2 cellular contexts compared by ENCODE assay signal in genomic region chr12:9674226-9674590, GRCh38.
TF ChIP-seq lines count a peak whose summit lies in the region.

No MANE protein-coding gene starts in this region.

TF ChIP-seq in A549, 52 proteins besides CTCF, POLR2A, EP300 and RAD21:
- TF ChIP-seq ELK1 (IDR thresholded peaks at IDR 0.05; ENCODE audit: low read depth, low read length) (no peak), TP53 (CRISPR knock-in tag; IDR thresholded peaks at IDR 0.05) (no peak), REST (IDR thresholded peaks at IDR 0.05) (no peak), RFX5 (IDR thresholded peaks at IDR 0.05) (no peak), USF2 (IDR thresholded peaks at IDR 0.05) (no peak), ESRRA (IDR thresholded peaks at IDR 0.05; ENCODE audit: borderline replicate concordance, low read length) (no peak), FOXS1 (CRISPR knock-in tag; IDR thresholded peaks at IDR 0.05) (no peak), MAX (IDR thresholded peaks at IDR 0.05) (no peak), CBX8 (IDR thresholded peaks at IDR 0.05) (no peak), ATOH8 (CRISPR knock-in tag; IDR thresholded peaks at IDR 0.05; ENCODE audit: low read depth) (no peak), FOSB (CRISPR knock-in tag; IDR thresholded peaks at IDR 0.05) (no peak), PBX3 (IDR thresholded peaks at IDR 0.05) (no peak), BCL3 (IDR thresholded peaks at IDR 0.05) (no peak), HOXB13 (CRISPR knock-in tag; IDR thresholded peaks at IDR 0.05; ENCODE audit: low read depth) (no peak), ZNF302 (CRISPR knock-in tag; IDR thresholded peaks at IDR 0.05) (no peak), RARB (CRISPR knock-in tag; IDR thresholded peaks at IDR 0.05) (no peak), BHLHE40 (IDR thresholded peaks at IDR 0.05; ENCODE audit: low read depth, low read length) (no peak), SREBF2 (IDR thresholded peaks at IDR 0.05) (no peak), HEYL (CRISPR knock-in tag; IDR thresholded peaks at IDR 0.05) (no peak)

TF ChIP-seq in H1, 55 proteins besides CTCF, POLR2A, EP300 and RAD21:
- TF ChIP-seq SP4 (IDR thresholded peaks at IDR 0.05; ENCODE audit: low read length) (no peak), SIN3A (conservative IDR thresholded peaks at IDR 0.05 in 1 of 2, IDR thresholded peaks at IDR 0.05 in 1 of 2; ENCODE audit: low read depth in 1 of 2, low read length in 2 of 2) (no peak), HDAC6 (IDR thresholded peaks at IDR 0.05; ENCODE audit: low read depth, low read length) (no peak), BRCA1 (IDR thresholded peaks at IDR 0.05; ENCODE audit: low read depth, low read length) (no peak), CHD2 (IDR thresholded peaks at IDR 0.05; ENCODE audit: low read length) (no peak), ATF2 (IDR thresholded peaks at IDR 0.05; ENCODE audit: low read length) (no peak), CHD1 (IDR thresholded peaks at IDR 0.05; ENCODE audit: low read depth, low read length) (no peak)
TF ChIP-seq in H1: peak in this region for 0.
